1 cellular context compared by ENCODE assay signal in the genomic region with DNA sequence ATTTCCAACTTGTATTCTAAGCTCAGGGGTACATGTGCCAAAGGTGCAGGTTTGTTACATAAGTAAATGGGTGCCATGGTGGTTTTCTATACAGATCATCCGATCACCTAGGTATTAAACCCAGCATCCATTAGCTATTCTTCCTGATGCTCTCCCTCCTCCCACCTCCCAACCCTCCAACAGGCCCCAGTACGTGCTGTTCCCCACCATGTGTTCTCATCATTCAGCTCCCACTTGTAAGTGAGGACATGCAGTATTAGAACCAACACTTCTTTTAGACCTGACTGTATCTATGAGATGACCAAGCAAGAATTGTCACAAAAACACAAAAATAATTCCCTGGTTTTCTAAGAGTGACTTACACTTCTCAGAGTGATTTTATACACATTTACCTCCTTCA.
TF ChIP-seq lines count a peak whose summit lies in the region.

No MANE protein-coding gene starts in this region.

TF ChIP-seq in K562, 482 proteins besides CTCF, POLR2A, EP300 and RAD21 (continued from another document):
- TF ChIP-seq, protein P1, sequence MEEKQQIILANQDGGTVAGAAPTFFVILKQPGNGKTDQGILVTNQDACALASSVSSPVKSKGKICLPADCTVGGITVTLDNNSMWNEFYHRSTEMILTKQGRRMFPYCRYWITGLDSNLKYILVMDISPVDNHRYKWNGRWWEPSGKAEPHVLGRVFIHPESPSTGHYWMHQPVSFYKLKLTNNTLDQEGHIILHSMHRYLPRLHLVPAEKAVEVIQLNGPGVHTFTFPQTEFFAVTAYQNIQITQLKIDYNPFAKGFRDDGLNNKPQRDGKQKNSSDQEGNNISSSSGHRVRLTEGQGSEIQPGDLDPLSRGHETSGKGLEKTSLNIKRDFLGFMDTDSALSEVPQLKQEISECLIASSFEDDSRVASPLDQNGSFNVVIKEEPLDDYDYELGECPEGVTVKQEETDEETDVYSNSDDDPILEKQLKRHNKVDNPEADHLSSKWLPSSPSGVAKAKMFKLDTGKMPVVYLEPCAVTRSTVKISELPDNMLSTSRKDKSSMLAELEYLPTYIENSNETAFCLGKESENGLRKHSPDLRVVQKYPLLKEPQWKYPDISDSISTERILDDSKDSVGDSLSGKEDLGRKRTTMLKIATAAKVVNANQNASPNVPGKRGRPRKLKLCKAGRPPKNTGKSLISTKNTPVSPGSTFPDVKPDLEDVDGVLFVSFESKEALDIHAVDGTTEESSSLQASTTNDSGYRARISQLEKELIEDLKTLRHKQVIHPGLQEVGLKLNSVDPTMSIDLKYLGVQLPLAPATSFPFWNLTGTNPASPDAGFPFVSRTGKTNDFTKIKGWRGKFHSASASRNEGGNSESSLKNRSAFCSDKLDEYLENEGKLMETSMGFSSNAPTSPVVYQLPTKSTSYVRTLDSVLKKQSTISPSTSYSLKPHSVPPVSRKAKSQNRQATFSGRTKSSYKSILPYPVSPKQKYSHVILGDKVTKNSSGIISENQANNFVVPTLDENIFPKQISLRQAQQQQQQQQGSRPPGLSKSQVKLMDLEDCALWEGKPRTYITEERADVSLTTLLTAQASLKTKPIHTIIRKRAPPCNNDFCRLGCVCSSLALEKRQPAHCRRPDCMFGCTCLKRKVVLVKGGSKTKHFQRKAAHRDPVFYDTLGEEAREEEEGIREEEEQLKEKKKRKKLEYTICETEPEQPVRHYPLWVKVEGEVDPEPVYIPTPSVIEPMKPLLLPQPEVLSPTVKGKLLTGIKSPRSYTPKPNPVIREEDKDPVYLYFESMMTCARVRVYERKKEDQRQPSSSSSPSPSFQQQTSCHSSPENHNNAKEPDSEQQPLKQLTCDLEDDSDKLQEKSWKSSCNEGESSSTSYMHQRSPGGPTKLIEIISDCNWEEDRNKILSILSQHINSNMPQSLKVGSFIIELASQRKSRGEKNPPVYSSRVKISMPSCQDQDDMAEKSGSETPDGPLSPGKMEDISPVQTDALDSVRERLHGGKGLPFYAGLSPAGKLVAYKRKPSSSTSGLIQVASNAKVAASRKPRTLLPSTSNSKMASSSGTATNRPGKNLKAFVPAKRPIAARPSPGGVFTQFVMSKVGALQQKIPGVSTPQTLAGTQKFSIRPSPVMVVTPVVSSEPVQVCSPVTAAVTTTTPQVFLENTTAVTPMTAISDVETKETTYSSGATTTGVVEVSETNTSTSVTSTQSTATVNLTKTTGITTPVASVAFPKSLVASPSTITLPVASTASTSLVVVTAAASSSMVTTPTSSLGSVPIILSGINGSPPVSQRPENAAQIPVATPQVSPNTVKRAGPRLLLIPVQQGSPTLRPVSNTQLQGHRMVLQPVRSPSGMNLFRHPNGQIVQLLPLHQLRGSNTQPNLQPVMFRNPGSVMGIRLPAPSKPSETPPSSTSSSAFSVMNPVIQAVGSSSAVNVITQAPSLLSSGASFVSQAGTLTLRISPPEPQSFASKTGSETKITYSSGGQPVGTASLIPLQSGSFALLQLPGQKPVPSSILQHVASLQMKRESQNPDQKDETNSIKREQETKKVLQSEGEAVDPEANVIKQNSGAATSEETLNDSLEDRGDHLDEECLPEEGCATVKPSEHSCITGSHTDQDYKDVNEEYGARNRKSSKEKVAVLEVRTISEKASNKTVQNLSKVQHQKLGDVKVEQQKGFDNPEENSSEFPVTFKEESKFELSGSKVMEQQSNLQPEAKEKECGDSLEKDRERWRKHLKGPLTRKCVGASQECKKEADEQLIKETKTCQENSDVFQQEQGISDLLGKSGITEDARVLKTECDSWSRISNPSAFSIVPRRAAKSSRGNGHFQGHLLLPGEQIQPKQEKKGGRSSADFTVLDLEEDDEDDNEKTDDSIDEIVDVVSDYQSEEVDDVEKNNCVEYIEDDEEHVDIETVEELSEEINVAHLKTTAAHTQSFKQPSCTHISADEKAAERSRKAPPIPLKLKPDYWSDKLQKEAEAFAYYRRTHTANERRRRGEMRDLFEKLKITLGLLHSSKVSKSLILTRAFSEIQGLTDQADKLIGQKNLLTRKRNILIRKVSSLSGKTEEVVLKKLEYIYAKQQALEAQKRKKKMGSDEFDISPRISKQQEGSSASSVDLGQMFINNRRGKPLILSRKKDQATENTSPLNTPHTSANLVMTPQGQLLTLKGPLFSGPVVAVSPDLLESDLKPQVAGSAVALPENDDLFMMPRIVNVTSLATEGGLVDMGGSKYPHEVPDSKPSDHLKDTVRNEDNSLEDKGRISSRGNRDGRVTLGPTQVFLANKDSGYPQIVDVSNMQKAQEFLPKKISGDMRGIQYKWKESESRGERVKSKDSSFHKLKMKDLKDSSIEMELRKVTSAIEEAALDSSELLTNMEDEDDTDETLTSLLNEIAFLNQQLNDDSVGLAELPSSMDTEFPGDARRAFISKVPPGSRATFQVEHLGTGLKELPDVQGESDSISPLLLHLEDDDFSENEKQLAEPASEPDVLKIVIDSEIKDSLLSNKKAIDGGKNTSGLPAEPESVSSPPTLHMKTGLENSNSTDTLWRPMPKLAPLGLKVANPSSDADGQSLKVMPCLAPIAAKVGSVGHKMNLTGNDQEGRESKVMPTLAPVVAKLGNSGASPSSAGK (IDR thresholded peaks at IDR 0.05), result no peak
- TF ChIP-seq, protein P2, sequence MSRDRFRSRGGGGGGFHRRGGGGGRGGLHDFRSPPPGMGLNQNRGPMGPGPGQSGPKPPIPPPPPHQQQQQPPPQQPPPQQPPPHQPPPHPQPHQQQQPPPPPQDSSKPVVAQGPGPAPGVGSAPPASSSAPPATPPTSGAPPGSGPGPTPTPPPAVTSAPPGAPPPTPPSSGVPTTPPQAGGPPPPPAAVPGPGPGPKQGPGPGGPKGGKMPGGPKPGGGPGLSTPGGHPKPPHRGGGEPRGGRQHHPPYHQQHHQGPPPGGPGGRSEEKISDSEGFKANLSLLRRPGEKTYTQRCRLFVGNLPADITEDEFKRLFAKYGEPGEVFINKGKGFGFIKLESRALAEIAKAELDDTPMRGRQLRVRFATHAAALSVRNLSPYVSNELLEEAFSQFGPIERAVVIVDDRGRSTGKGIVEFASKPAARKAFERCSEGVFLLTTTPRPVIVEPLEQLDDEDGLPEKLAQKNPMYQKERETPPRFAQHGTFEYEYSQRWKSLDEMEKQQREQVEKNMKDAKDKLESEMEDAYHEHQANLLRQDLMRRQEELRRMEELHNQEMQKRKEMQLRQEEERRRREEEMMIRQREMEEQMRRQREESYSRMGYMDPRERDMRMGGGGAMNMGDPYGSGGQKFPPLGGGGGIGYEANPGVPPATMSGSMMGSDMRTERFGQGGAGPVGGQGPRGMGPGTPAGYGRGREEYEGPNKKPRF (IDR thresholded peaks at IDR 0.05; ENCODE audit: low read depth, low read length), result no peak
- TF ChIP-seq NFE2 (IDR thresholded peaks at IDR 0.05; ENCODE audit: low read depth) (no peak), CBX3 (IDR thresholded peaks at IDR 0.05; ENCODE audit: borderline replicate concordance in 1 of 2, low read length in 2 of 2) (no peak), LEF1 (IDR thresholded peaks at IDR 0.05) (no peak), ZNF232 (CRISPR knock-in tag; IDR thresholded peaks at IDR 0.05) (no peak)
